In genomic region chr1:198268784-198269183, GRCh38 we compare ENCODE assay signal across 28 cellular contexts.
DNase-seq lines count a peak whose midpoint lies in the region; ATAC-seq and TF ChIP-seq lines count a peak whose summit lies in the region.
"Had no signal": no experiment of that assay in that cellular context is flagged by ENCODE, and none has a peak within 500 bp of the region (broad histone marks: within the 10 kb centered on the region; RNA-seq: fewer than 3 reads in every experiment).

No MANE protein-coding gene starts in this region.

- no peaks in the 10 kb centered on the region for H3K79me2 ChIP-seq in OCI-LY7 (ENCODE audit: insufficient read depth, low read depth, low read length)

- H3K27me3 ChIP-seq in left ventricle myocardium inferior (ENCODE audit: low read depth) (no peaks in the 10 kb centered on the region), right cardiac atrium (ENCODE audit: control insufficient read depth, insufficient read depth) (no peaks in the 10 kb centered on the region), foreskin keratinocyte (no peaks in the 10 kb centered on the region)
- H3K27me3 ChIP-seq: ascending aorta, dorsolateral prefrontal cortex, pancreas, upper lobe of left lung had no signal

- H3K9me2 ChIP-seq in OCI-LY7 (ENCODE audit: insufficient read depth, low read length), result no peaks in the 10 kb centered on the region

- ATAC-seq in right cardiac atrium (no peak), foreskin keratinocyte (no peak), HG02970 (IDR thresholded peaks at IDR 0.05; ENCODE audit: low FRiP score, unreplicated experiment) (no peak)
- ATAC-seq: pancreas had no signal

- no peak overlapping the region for H2AFZ ChIP-seq in OCI-LY7 (ENCODE audit: low read length)

- H3K4me3 ChIP-seq in left ventricle myocardium inferior (no peak overlapping the region), right cardiac atrium (ENCODE audit: low read length) (no peak overlapping the region), OCI-LY7 (ENCODE audit: low read depth, low read length, poor library complexity, severe bottlenecking) (no peak overlapping the region)
- H3K4me3 ChIP-seq: ascending aorta, dorsolateral prefrontal cortex, lower lobe of right lung, pancreas, upper lobe of left lung had no signal

- DNase-seq in left ventricle myocardium inferior, result no peak
- DNase-seq in right cardiac atrium, result no peak
- peak; percentile 49 for DNase-seq in NCI-H69 (lab: John Stamatoyannopoulos, UW)
- no peak for DNase-seq in foreskin keratinocyte
- no peak for DNase-seq in stimulated activated naive CD4-positive, alpha-beta T cell (lab: John Stamatoyannopoulos, UW)
- no peak for DNase-seq in OCI-LY7 (ENCODE audit: low spot score)
- DNase-seq: activated CD4-positive, alpha-beta memory T cell treated with anti-CD3 and anti-CD28 coated beads for 36 hours; activated CD8-positive, alpha-beta memory T cell treated with anti-CD3 and anti-CD28 coated beads, Interleukin-2, amount 50 U/mL, for 4 hours; activated naive CD8-positive, alpha-beta T cell treated with anti-CD3 and anti-CD28 coated beads for 36 hours; cerebellar nuclear complex; DMS79 treated with DMSO at 0.1 percent for 48 hours; dorsolateral prefrontal cortex; GF-D8; islet precursor cell; lower lobe of right lung; NCI-H1105; NCI-H2081 treated with DMSO at 0.1 percent for 48 hours; NCI-H774; nephron progenitor cell; pancreas; SHP77; stimulated activated CD4-positive, alpha-beta T cell treated with anti-CD3 and anti-CD28 coated beads, Interleukin-12 subunit alpha, Interleukin-12 subunit beta, amount 100 ng/mL, for 4 hours; stimulated activated CD4-positive, alpha-beta T cell treated with anti-CD3 and anti-CD28 coated beads, Interleukin-4, amount 100 ng/mL, for 1 hour; substantia nigra; upper lobe of left lung had no signal

- POLR2A ChIA-PET in OCI-LY7 (lab: Charles Lee), result no interaction called here

- no peaks in the 10 kb centered on the region for H4K20me1 ChIP-seq in OCI-LY7 (ENCODE audit: insufficient read depth, low read length)

- H3K4me2 ChIP-seq in OCI-LY7 (ENCODE audit: low read length), result no peak overlapping the region

- H3K36me3 ChIP-seq in left ventricle myocardium inferior (no peaks in the 10 kb centered on the region), OCI-LY7 (ENCODE audit: insufficient read depth, low read length) (no peaks in the 10 kb centered on the region)
- H3K36me3 ChIP-seq: lower lobe of right lung, pancreas had no signal

- TF ChIP-seq CTCF in left ventricle myocardium inferior (IDR thresholded peaks at IDR 0.05; ENCODE audit: borderline replicate concordance) (no peak), foreskin keratinocyte (conservative IDR thresholded peaks at IDR 0.05) (no peak), OCI-LY7 (conservative IDR thresholded peaks at IDR 0.05; ENCODE audit: low read length) (no peak)

- H3K4me1 ChIP-seq in left ventricle myocardium inferior (peaks cover 95% of the 10 kb centered on the region), right cardiac atrium (ENCODE audit: control insufficient read depth, insufficient read depth, low read length) (peaks cover 4% of the 10 kb centered on the region), foreskin keratinocyte (peaks cover 31% of the 10 kb centered on the region), OCI-LY7 (ENCODE audit: insufficient read depth, low read length, poor library complexity, severe bottlenecking) (no peaks in the 10 kb centered on the region)

- H3K27ac ChIP-seq in left ventricle myocardium inferior (replicated peaks) (peak overlapping the region; percentile 88), right cardiac atrium (ENCODE audit: low read length) (no peak overlapping the region), foreskin keratinocyte (peak overlapping the region; percentile 34), OCI-LY7 (ENCODE audit: low read depth, low read length, poor library complexity, severe bottlenecking) (no peak overlapping the region)
- H3K27ac ChIP-seq: C4-2B, dorsolateral prefrontal cortex, lower lobe of right lung, pancreas had no signal

- H3K9me3 ChIP-seq in left ventricle myocardium inferior (replicated peaks) (no peaks in the 10 kb centered on the region), right cardiac atrium (ENCODE audit: control insufficient read depth, low read length) (no peaks in the 10 kb centered on the region), OCI-LY7 (ENCODE audit: low read length) (no peaks in the 10 kb centered on the region)
- H3K9me3 ChIP-seq: lower lobe of right lung, pancreas, upper lobe of left lung had no signal

- CTCF ChIA-PET in OCI-LY7 (lab: Charles Lee; ENCODE audit: unreplicated experiment), result no interaction called here

- BruUV-seq in OCI-LY7 (replicated peaks; lab: Mats Ljungman, UMichigan), result no TSS peak

- intact Hi-C loops in left ventricle myocardium inferior (cut with micrococcal nuclease), result no loop called here
- intact Hi-C loops in right cardiac atrium (cut with DNase I), result loop anchor here in 1 of 4 donors (10.0 kb wide), 1 partner anchor 104 kb away; no protein-coding TSS in a partner anchor
- intact Hi-C loops in OCI-LY7 (cut with micrococcal nuclease; ENCODE audit: unreplicated experiment), result no loop called here

- 67% methylated on average over 1 of the region's 1 CpG for WGBS in right cardiac atrium

Comparison
In these comparisons a context has a peak if more than half of its experiments do, and no peak if none do; other contexts are left out.
1. H3K27ac ChIP-seq: peak in left ventricle myocardium inferior (single experiment) and foreskin keratinocyte (single experiment); none in right cardiac atrium (single experiment) and OCI-LY7 (single experiment).